Comparison of ENCODE assay signal across 23 cellular contexts in the genomic region with DNA sequence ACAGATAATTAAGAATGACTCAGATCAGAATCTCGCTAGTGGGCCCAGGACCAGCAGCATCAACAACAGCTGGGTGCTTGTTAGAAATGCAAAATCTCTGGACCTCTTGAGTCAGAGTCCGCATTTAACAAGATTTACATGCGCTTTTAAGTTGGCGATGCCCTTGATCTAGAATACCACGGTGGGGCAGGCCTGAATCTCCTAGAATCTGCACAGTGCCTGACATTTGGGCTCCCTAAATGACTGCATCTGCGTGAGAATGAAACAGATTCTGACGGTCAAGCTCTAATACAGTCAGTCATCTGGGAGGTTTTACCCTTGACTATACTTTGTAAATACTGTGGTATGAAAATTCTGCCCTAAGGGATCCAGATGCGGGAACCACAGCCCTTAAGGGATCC. TPM values are rescaled to one million over a fixed set of nuclear protein-coding genes. Genes with fewer than 3 reads are reported as not detected.
DNase-seq lines count a peak whose midpoint lies in the region; ATAC-seq and TF ChIP-seq lines count a peak whose summit lies in the region.
"Had no signal": no experiment of that assay in that cellular context is flagged by ENCODE, and none has a peak within 500 bp of the region (broad histone marks: within the 10 kb centered on the region; RNA-seq: fewer than 3 reads in every experiment).

No MANE protein-coding gene starts in this region.

- TF ChIP-seq POLR2A in gastrocnemius medialis (IDR thresholded peaks at IDR 0.05), result no peak

- H3K4me2 ChIP-seq in OCI-LY3 (ENCODE audit: low read length), result peak overlapping the region; percentile 30
- H3K4me2 ChIP-seq: smooth muscle cell had no signal

- TF ChIP-seq CTCF in OCI-LY3 (IDR thresholded peaks at IDR 0.05; ENCODE audit: low read depth, low read length) (peak; percentile 12; the same call in 1 of the 2 replicates), gastrocnemius medialis (IDR thresholded peaks at IDR 0.05 in 4 of 5, conservative IDR thresholded peaks at IDR 0.05 in 1 of 5) (no peak)

- DNase-seq in DMS 273 (lab: John Stamatoyannopoulos, UW; ENCODE audit: unreplicated experiment) (peak; percentile 50), DMS 273 treated with DMSO at 0.1 percent for 48 hours (lab: John Stamatoyannopoulos, UW) (no peak), gastrocnemius medialis (no peak), NCI-H1092 (lab: John Stamatoyannopoulos, UW) (no peak), mesenteric fat pad (ENCODE audit: low spot score) (no peak)
- DNase-seq: activated CD4-positive, alpha-beta T cell treated with anti-CD3 and anti-CD28 coated beads for 1 hour; activated CD8-positive, alpha-beta memory T cell treated with anti-CD3 and anti-CD28 coated beads, Interleukin-2, amount 50 U/mL, for 48 hours; aorta; DMS79 treated with DMSO at 0.1 percent for 48 hours; left ventricle myocardium superior; NCI-H1417 treated with DMSO at 0.1 percent for 48 hours; tibial artery had no signal

- H3K4me1 ChIP-seq in OCI-LY3 (ENCODE audit: low read length), result peaks cover 37% of the 10 kb centered on the region
- H3K4me1 ChIP-seq in gastrocnemius medialis, result peaks cover 0 to 3% of the 10 kb centered on the region in 2 donors
- H3K4me1 ChIP-seq: HAP-1, parathyroid adenoma, tibial artery had no signal

- ATAC-seq in GM21723 (IDR thresholded peaks at IDR 0.05; ENCODE audit: unreplicated experiment) (peak; percentile 61), gastrocnemius medialis (no peak), HG03045 (IDR thresholded peaks at IDR 0.05; ENCODE audit: unreplicated experiment) (no peak)
- ATAC-seq: left ventricle myocardium superior had no signal

- no peak overlapping the region for H3K9ac ChIP-seq in OCI-LY3 (ENCODE audit: low read length)
- H3K9ac ChIP-seq: parathyroid adenoma had no signal

- peaks cover 27% of the 10 kb centered on the region for H3K79me2 ChIP-seq in OCI-LY3 (ENCODE audit: low read length)
- H3K79me2 ChIP-seq: parathyroid adenoma had no signal

- no peak overlapping the region for H2AFZ ChIP-seq in OCI-LY3 (ENCODE audit: low read depth, low read length)
- H2AFZ ChIP-seq: parathyroid adenoma had no signal

- peaks cover 48% of the 10 kb centered on the region for H4K20me1 ChIP-seq in OCI-LY3 (ENCODE audit: insufficient read depth, low read length)

- H3K27me3 ChIP-seq in OCI-LY3 (ENCODE audit: low read depth, low read length), result no peaks in the 10 kb centered on the region
- no peaks in the 10 kb centered on the region for H3K27me3 ChIP-seq in gastrocnemius medialis
- H3K27me3 ChIP-seq: tibial artery had no signal

- intact Hi-C loops in gastrocnemius medialis (cut with DNase I; ENCODE audit: low total_unique reads), result no loop called here

- peaks cover 86% of the 10 kb centered on the region for H3K36me3 ChIP-seq in OCI-LY3 (replicated peaks; ENCODE audit: low read depth, low read length)
- peaks cover 0 to 58% of the 10 kb centered on the region in 2 donors for H3K36me3 ChIP-seq in gastrocnemius medialis

- H3K27ac ChIP-seq in OCI-LY3 (ENCODE audit: low read length) (peak overlapping the region; percentile 67), gastrocnemius medialis (peak overlapping the region in 3 of 4 donors; percentile 2 to 42 (median 37))
- H3K27ac ChIP-seq: 22Rv1, coronary artery, parathyroid adenoma, RWPE1, tibial artery had no signal

- no peaks in the 10 kb centered on the region for H3K9me3 ChIP-seq in OCI-LY3 (ENCODE audit: insufficient read depth, low read length)
- no peaks in the 10 kb centered on the region for H3K9me3 ChIP-seq in gastrocnemius medialis
- H3K9me3 ChIP-seq: HAP-1, tibial artery had no signal

- H3K4me3 ChIP-seq in OCI-LY3 (ENCODE audit: low read length) (no peak overlapping the region), gastrocnemius medialis (no peak overlapping the region)
- H3K4me3 ChIP-seq: coronary artery, HAP-1, K562, smooth muscle cell, tibial artery had no signal

- in situ Hi-C loops in gastrocnemius medialis (cut with MboI; ENCODE audit: low sequenced_read_pairs in 4 of 4), result loop anchor here (5.0 to 25.0 kb wide), 8 partner anchors 115 to 320 kb away; a partner anchor contains a TSS

RNA-seq across cellular contexts. Expression of a gene that starts 17.2 kb away (rescaled TPM):
- total RNA-seq in gastrocnemius medialis (10 to 100 TPM in 3 of 4 donors, 1 to 10 TPM in 1; 8.4 to 13.8 (median 10.7) TPM), mesenteric fat pad (37.3 TPM)

RNA-seq across cellular contexts. Expression of a gene that starts 20.5 kb away (rescaled TPM):
- 10 to 100 TPM; 21.5 to 39.8 (median 36.8) TPM for total RNA-seq in gastrocnemius medialis
- 27.6 TPM for total RNA-seq in mesenteric fat pad

RNA-seq across cellular contexts. Expression of a gene that starts 42.5 kb away (rescaled TPM):
- total RNA-seq in gastrocnemius medialis (10 to 100 TPM; 45.5 to 69.7 (median 62.6) TPM), mesenteric fat pad (102 TPM)

RNA-seq across cellular contexts. Expression of a gene that starts 57.5 kb away (rescaled TPM):
- total RNA-seq in gastrocnemius medialis (not detected), mesenteric fat pad (0.29 TPM)
- total RNA-seq: glomerular endothelial cell, K562, smooth muscle cell had no signal
